In genomic region chr5:68290260-68290674, GRCh38 we compare ENCODE assay signal across 1 cellular context.
TF ChIP-seq lines count a peak whose summit lies in the region.

No MANE protein-coding gene starts in this region.

TF ChIP-seq in HepG2, 621 proteins besides CTCF, POLR2A, EP300 and RAD21 (continued from another document):
- no peak for TF ChIP-seq BCL3 (CRISPR knock-in tag; IDR thresholded peaks at IDR 0.05)
